16 cellular contexts compared by ENCODE assay signal in genomic region chr12:80293759-80294158, GRCh38.
DNase-seq lines count a peak whose midpoint lies in the region; ATAC-seq, FAIRE-seq and TF ChIP-seq lines count a peak whose summit lies in the region.
"Had no signal": no experiment of that assay in that cellular context is flagged by ENCODE, and none has a peak within 500 bp of the region (broad histone marks: within the 10 kb centered on the region; RNA-seq: fewer than 3 reads in every experiment).

No MANE protein-coding gene starts in this region.

- no peaks in the 10 kb centered on the region for H3K4me1 ChIP-seq in small intestine (ENCODE audit: control insufficient read depth in 2 of 2, insufficient read depth in 1 of 2, low read depth in 1 of 2, low read length in 1 of 2)
- H3K4me1 ChIP-seq: BE2C, HAP-1 had no signal

- TF ChIP-seq CTCF in WERI-Rb-1 (IDR thresholded peaks at IDR 0.05; ENCODE audit: low read depth, low read length) = no peak

- H3K9me3 ChIP-seq in small intestine (ENCODE audit: control insufficient read depth, low read depth) (no peaks in the 10 kb centered on the region), WERI-Rb-1 (ENCODE audit: severe bottlenecking) (no peaks in the 10 kb centered on the region)
- H3K9me3 ChIP-seq: BE2C, HAP-1 had no signal

- no peak overlapping the region for H3K4me3 ChIP-seq in small intestine (ENCODE audit: low read depth in 1 of 2, low read length in 2 of 2)
- H3K4me3 ChIP-seq in WERI-Rb-1 (ENCODE audit: low read depth, low read length) = no peak overlapping the region
- H3K4me3 ChIP-seq: HAP-1 had no signal

- ATAC-seq in GM18861 (IDR thresholded peaks at IDR 0.05; ENCODE audit: unreplicated experiment) (peak; percentile 33), GM21529 (IDR thresholded peaks at IDR 0.05; ENCODE audit: unreplicated experiment) (peak; percentile 78), HG03108 (IDR thresholded peaks at IDR 0.05; ENCODE audit: unreplicated experiment) (peak; percentile 65)

- 12 to 43% (median 16%) methylated on average over 1 of the region's 1 CpG for WGBS in small intestine, 3 donors

- no peak overlapping the region for H3K27ac ChIP-seq in small intestine (ENCODE audit: low read depth in 1 of 2, low read length in 1 of 2)
- no peak overlapping the region for H3K27ac ChIP-seq in WERI-Rb-1

- no peaks in the 10 kb centered on the region for H3K36me3 ChIP-seq in small intestine (ENCODE audit: control insufficient read depth in 2 of 2, insufficient read depth in 2 of 2, low read length in 2 of 2)
- H3K36me3 ChIP-seq in WERI-Rb-1 = no peaks in the 10 kb centered on the region
- H3K36me3 ChIP-seq: BE2C, HAP-1 had no signal

- H3K27me3 ChIP-seq in small intestine (ENCODE audit: control insufficient read depth in 2 of 2, insufficient read depth in 2 of 2, low read length in 2 of 2) (no peaks in the 10 kb centered on the region), WERI-Rb-1 (ENCODE audit: insufficient read depth, low read depth, severe bottlenecking) (no peaks in the 10 kb centered on the region)
- H3K27me3 ChIP-seq: BE2C had no signal

- FAIRE-seq in small intestine (lab: Jason Lieb, UNC) = no peak

- DNase-seq in NCI-H2081 treated with DMSO at 0.1 percent for 48 hours (lab: John Stamatoyannopoulos, UW) (peak; percentile 78), DMS 273 (lab: John Stamatoyannopoulos, UW; ENCODE audit: unreplicated experiment) (no peak), small intestine (no peak), Kasumi-1 (lab: John Stamatoyannopoulos, UW) (no peak), WERI-Rb-1 (no peak)
- DNase-seq: anterior cingulate cortex; BE2C; effector CD4-positive, alpha-beta T cell; KG1; NCI-H82; stimulated activated naive CD4-positive, alpha-beta T cell treated with Interleukin-2 at 50 U/mL for 16 hours; T-helper 1 cell had no signal
